Comparison of ENCODE assay signal across 29 cellular contexts in the genomic region with DNA sequence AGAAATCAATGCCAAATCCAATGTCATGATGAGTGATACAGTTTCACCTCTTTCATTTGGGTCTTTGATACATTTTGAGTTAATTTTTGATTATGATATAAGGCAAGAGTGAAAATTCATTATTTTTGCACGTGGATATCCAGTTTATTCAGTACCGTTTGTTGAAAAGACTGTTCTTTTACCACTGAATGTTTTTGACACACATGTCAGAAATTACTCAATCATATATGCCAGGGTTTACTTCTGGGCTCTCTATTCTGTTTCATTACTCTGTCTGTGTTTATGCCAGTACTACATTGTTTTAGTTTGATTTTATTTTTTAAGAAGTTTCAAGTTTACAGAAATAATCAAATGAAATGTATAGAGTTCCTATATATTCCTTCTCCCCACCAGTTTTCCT.
DNase-seq lines count a peak whose midpoint lies in the region; TF ChIP-seq lines count a peak whose summit lies in the region.
"Had no signal": no experiment of that assay in that cellular context is flagged by ENCODE, and none has a peak within 500 bp of the region (broad histone marks: within the 10 kb centered on the region; RNA-seq: fewer than 3 reads in every experiment).

No MANE protein-coding gene starts in this region.

- H3K9ac ChIP-seq in neural cell (ENCODE audit: low read length) (no peak overlapping the region), smooth muscle cell (ENCODE audit: low read depth) (peak overlapping the region; percentile 17)
- H3K9ac ChIP-seq: BLaER1; BLaER1 treated with 17β-estradiol and CSF1 and Interleukin-3, amounts not matched to agents 10 nM and 100 nM had no signal

- H3K79me2 ChIP-seq in neural cell (replicated peaks; ENCODE audit: insufficient read depth, low read length) (peaks cover 5% of the 10 kb centered on the region), smooth muscle cell (ENCODE audit: low read depth) (peaks cover 24% of the 10 kb centered on the region)

- DNase-seq in smooth muscle cell (lab: John Stamatoyannopoulos, UW; ENCODE audit: unreplicated experiment) (no peak), SW480 (ENCODE audit: low spot score) (no peak), right atrium auricular region (ENCODE audit: low spot score) (no peak)
- DNase-seq: 8988T; ACHN; AML-193; BE2C; C1 segment of cervical spinal cord; Caco-2; Calu3; CD4-positive, alpha-beta memory T cell; CD4-positive, alpha-beta T cell; CD4-positive, CD25-positive, alpha-beta regulatory T cell; CD8-positive, alpha-beta memory T cell; CD8-positive, alpha-beta T cell; COR-L47; DMS 273 treated with DMSO at 0.1 percent for 48 hours; DMS153; DMS53; DMS79; DMS79 treated with DMSO at 0.1 percent for 48 hours; DND-41; EL had no signal

- H3K4me2 ChIP-seq in neural cell (ENCODE audit: low read length) (peak overlapping the region; percentile 54), smooth muscle cell (peak overlapping the region; percentile 38)
- H3K4me2 ChIP-seq: A549; BLaER1; BLaER1 treated with 17β-estradiol and CSF1 and Interleukin-3, amounts not matched to agents 10 nM and 100 nM had no signal

- H4K20me1 ChIP-seq in neural cell (ENCODE audit: insufficient read depth): no peaks in the 10 kb centered on the region
- H4K20me1 ChIP-seq in smooth muscle cell (ENCODE audit: low read depth): peaks cover 58% of the 10 kb centered on the region
- H4K20me1 ChIP-seq: BLaER1; BLaER1 treated with 17β-estradiol and CSF1 and Interleukin-3, amounts not matched to agents 10 nM and 100 nM had no signal

- H3K36me3 ChIP-seq in neural cell (ENCODE audit: insufficient read depth, low read length) (no peaks in the 10 kb centered on the region), smooth muscle cell (ENCODE audit: low read depth) (no peaks in the 10 kb centered on the region), right atrium auricular region (no peaks in the 10 kb centered on the region)
- H3K36me3 ChIP-seq: BE2C; BLaER1; BLaER1 treated with 17β-estradiol and CSF1 and Interleukin-3, amounts not matched to agents 10 nM and 100 nM had no signal

- TF ChIP-seq CTCF in neural cell (IDR thresholded peaks at IDR 0.05; ENCODE audit: poor library complexity, severe bottlenecking) (no peak), smooth muscle cell (IDR thresholded peaks at IDR 0.05; ENCODE audit: borderline replicate concordance, insufficient read depth, poor library complexity, severe bottlenecking) (no peak), right atrium auricular region (IDR thresholded peaks at IDR 0.05) (no peak)

- H2AFZ ChIP-seq in neural cell (ENCODE audit: low read depth, low read length) (no peak overlapping the region), smooth muscle cell (ENCODE audit: low read depth) (no peak overlapping the region)

- peak overlapping the region; percentile 36 for H3K27ac ChIP-seq in neural cell (ENCODE audit: low read length)
- peak overlapping the region; percentile 23 for H3K27ac ChIP-seq in smooth muscle cell (ENCODE audit: low read depth)
- H3K27ac ChIP-seq in right atrium auricular region: no peak overlapping the region
- H3K27ac ChIP-seq: 22Rv1; A549; BLaER1; BLaER1 treated with 17β-estradiol and CSF1 and Interleukin-3, amounts not matched to agents 10 nM and 100 nM; C4-2B had no signal

- H3F3A ChIP-seq in neural cell (ENCODE audit: insufficient read depth, low read length, poor library complexity, severe bottlenecking): no peaks in the 10 kb centered on the region
- no peaks in the 10 kb centered on the region for H3F3A ChIP-seq in smooth muscle cell (ENCODE audit: low read depth)

- H3K27me3 ChIP-seq in neural cell (ENCODE audit: insufficient read depth, low read depth, low read length): no peaks in the 10 kb centered on the region
- no peaks in the 10 kb centered on the region for H3K27me3 ChIP-seq in smooth muscle cell (ENCODE audit: low read depth)
- H3K27me3 ChIP-seq in right atrium auricular region: no peaks in the 10 kb centered on the region
- H3K27me3 ChIP-seq: BE2C; BLaER1; BLaER1 treated with 17β-estradiol and CSF1 and Interleukin-3, amounts not matched to agents 10 nM and 100 nM had no signal

- no peaks in the 10 kb centered on the region for H3K9me3 ChIP-seq in neural cell (ENCODE audit: low read length)
- H3K9me3 ChIP-seq in smooth muscle cell (replicated peaks; ENCODE audit: low read depth): no peaks in the 10 kb centered on the region
- H3K9me3 ChIP-seq in right atrium auricular region: peaks cover 0 to 3% of the 10 kb centered on the region in 2 donors
- H3K9me3 ChIP-seq: A549, BE2C had no signal

- H3K4me3 ChIP-seq in neural cell (ENCODE audit: low read length) (no peak overlapping the region), smooth muscle cell (no peak overlapping the region), right atrium auricular region (no peak overlapping the region)
- H3K4me3 ChIP-seq: A549; BLaER1; BLaER1 treated with 17β-estradiol and CSF1 and Interleukin-3, amounts not matched to agents 10 nM and 100 nM had no signal

- WGBS in smooth muscle cell (ENCODE audit: low lambda C conversion rate): 89% methylated on average over 2 of the region's 2 CpGs

- no peak for TF ChIP-seq RAD21 in neural cell (conservative IDR thresholded peaks at IDR 0.05)

- H3K9me2 ChIP-seq in neural cell (ENCODE audit: insufficient read depth, low read length): no peaks in the 10 kb centered on the region

- H3K4me1 ChIP-seq in smooth muscle cell (ENCODE audit: low read depth) (peaks cover 14% of the 10 kb centered on the region), right atrium auricular region (no peaks in the 10 kb centered on the region)
- H3K4me1 ChIP-seq: BE2C; BLaER1; BLaER1 treated with 17β-estradiol and CSF1 and Interleukin-3, amounts not matched to agents 10 nM and 100 nM had no signal

- peak; percentile 96 for TF ChIP-seq EP300 in neural cell (conservative IDR thresholded peaks at IDR 0.05; ENCODE audit: poor library complexity, severe bottlenecking)

TF ChIP-seq in neural cell, 6 proteins besides CTCF, POLR2A, EP300 and RAD21:
- TF ChIP-seq POLR2AphosphoS5 (IDR thresholded peaks at IDR 0.05) (peak; percentile 73), SMC3 (conservative IDR thresholded peaks at IDR 0.05; ENCODE audit: poor library complexity) (no peak)

Comparison
In these comparisons a context has a peak if more than half of its experiments do, and no peak if none do; other contexts are left out.
1. H3K27ac ChIP-seq: peak in neural cell (single experiment) and smooth muscle cell (single experiment); none in right atrium auricular region (0 of 2).